1 cellular context compared by ENCODE assay signal in genomic region chr20:13102237-13102636, GRCh38.
TF ChIP-seq lines count a peak whose summit lies in the region.

No MANE protein-coding gene starts in this region.

TF ChIP-seq in IMR-90, 13 proteins besides CTCF, POLR2A, EP300 and RAD21 (continued from another document):
- TF ChIP-seq USF2 (IDR thresholded peaks at IDR 0.05; ENCODE audit: low read depth, low read length) = no peak
- TF ChIP-seq ELK1 (IDR thresholded peaks at IDR 0.05; ENCODE audit: borderline replicate concordance, low read depth, low read length) = no peak
- TF ChIP-seq BHLHE40 (IDR thresholded peaks at IDR 0.05; ENCODE audit: low read depth, low read length) = no peak
